Comparison of ENCODE assay signal across 17 cellular contexts in the genomic region with DNA sequence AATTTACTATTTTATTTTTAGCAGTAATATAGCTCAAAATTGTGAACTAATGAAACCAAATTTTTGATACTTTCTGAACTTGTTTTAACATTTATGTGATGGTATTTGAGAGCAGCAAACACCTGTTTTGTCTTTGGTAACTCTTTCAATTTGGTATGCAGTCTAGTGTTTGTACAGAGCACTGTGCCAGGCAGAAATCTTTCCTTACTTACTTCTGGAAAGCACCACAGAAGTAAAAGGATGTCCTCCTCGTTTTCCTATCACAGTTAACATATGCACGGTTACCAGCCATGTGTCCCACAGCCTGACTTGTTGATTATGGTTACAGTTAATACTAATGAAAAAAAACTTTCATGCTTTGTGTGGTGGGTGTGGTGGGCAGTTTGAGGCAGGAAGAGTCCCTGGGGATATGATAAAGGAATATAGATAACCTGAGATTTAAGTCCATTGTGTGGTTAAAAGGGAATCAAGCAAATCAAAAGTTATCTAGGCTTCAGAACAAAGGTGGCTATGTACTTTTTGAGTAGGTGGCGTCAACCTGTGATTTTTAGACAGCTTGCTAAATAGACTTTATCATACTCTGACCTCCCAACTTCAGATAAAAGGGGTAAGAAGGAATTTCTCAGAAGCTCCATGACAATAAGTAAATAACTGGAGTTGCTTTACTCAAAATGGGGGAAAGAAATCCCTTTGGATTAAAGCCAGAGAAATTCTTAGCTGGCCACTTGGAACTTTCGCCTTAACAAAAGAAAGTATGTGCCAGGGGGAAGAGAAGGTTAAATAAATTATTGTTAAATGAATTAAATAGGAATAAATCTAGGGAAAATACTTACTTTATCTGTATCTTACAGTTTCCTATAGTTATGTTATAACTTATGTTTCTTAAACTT. TPM values are rescaled to one million over a fixed set of nuclear protein-coding genes. Genes with fewer than 3 reads are reported as not detected.
"Had no signal": no experiment of that assay in that cellular context is flagged by ENCODE, and none has a peak within 500 bp of the region (broad histone marks: within the 10 kb centered on the region; RNA-seq: fewer than 3 reads in every experiment).

No MANE protein-coding gene starts in this region.

- H3K4me1 Mint-ChIP-seq: activated T-helper 17 cell treated with anti-CD3 and anti-CD28 coated beads, Interleukin-2, amount 50 U/mL, for 72 hours had no signal

- H3K9me3 Mint-ChIP-seq: activated T-helper 17 cell treated with anti-CD3 and anti-CD28 coated beads, Interleukin-2, amount 50 U/mL, for 72 hours; natural killer cell treated with Interleukin-12 subunit alpha and Interleukin-12 subunit beta and Interleukin-15 and Interleukin-18, amount 100 ng/mL, for 72 hours had no signal

- H3K4me3 ChIP-seq: breast epithelium, lung, prostate gland, sigmoid colon, stomach, thoracic aorta had no signal

- H3K36me3 Mint-ChIP-seq: natural killer cell treated with Interleukin-12 subunit alpha and Interleukin-12 subunit beta and Interleukin-15 and Interleukin-18, amount 100 ng/mL, for 72 hours had no signal

- H3K4me3 Mint-ChIP-seq: activated T-helper 17 cell treated with anti-CD3 and anti-CD28 coated beads, Interleukin-2, amount 50 U/mL, for 72 hours; natural killer cell treated with Interleukin-12 subunit alpha and Interleukin-12 subunit beta and Interleukin-15 and Interleukin-18, amount 100 ng/mL, for 72 hours had no signal

- H3K27ac Mint-ChIP-seq: activated T-helper 17 cell treated with anti-CD3 and anti-CD28 coated beads, Interleukin-2, amount 50 U/mL, for 72 hours; natural killer cell treated with Interleukin-12 subunit alpha and Interleukin-12 subunit beta and Interleukin-15 and Interleukin-18, amount 100 ng/mL, for 72 hours had no signal

- H3K27me3 Mint-ChIP-seq: activated T-helper 17 cell treated with anti-CD3 and anti-CD28 coated beads, Interleukin-2, amount 50 U/mL, for 72 hours; natural killer cell treated with Interleukin-12 subunit alpha and Interleukin-12 subunit beta and Interleukin-15 and Interleukin-18, amount 100 ng/mL, for 72 hours had no signal

- DNase-seq: activated CD4-positive, alpha-beta T cell treated with anti-CD3 and anti-CD28 coated beads for 4 hours; activated naive CD4-positive, alpha-beta T cell treated with anti-CD3 and anti-CD28 coated beads, Interleukin-2, amount 50 U/mL, for 16 hours; dermis blood vessel endothelial cell; glutamatergic neuron; left cardiac atrium; nucleus accumbens; sigmoid colon; stimulated activated CD4-positive, alpha-beta T cell treated with anti-CD3 and anti-CD28 coated beads, Interleukin-2, amount 100 ng/mL, for 48 hours; stomach; WERI-Rb-1 had no signal

RNA-seq across cellular contexts. Expression of a gene that starts 20.1 kb away (rescaled TPM):
- total RNA-seq: activated T-helper 17 cell treated with anti-CD3 and anti-CD28 coated beads, Interleukin-2, amount 50 U/mL, for 72 hours; dermis blood vessel endothelial cell; esophagus mucosa; left cardiac atrium; natural killer cell treated with Interleukin-12 subunit alpha and Interleukin-12 subunit beta and Interleukin-15 and Interleukin-18, amount 100 ng/mL, for 72 hours; prostate gland; sigmoid colon had no signal
